Comparison of ENCODE assay signal across 22 cellular contexts in genomic region chr2:236740506-236740905, GRCh38.
"Had no signal": no experiment of that assay in that cellular context is flagged by ENCODE, and none has a peak within 500 bp of the region (broad histone marks: within the 10 kb centered on the region; RNA-seq: fewer than 3 reads in every experiment).

No MANE protein-coding gene starts in this region.

- ATAC-seq: esophagus mucosa; gastrocnemius medialis; left lung; naive thymus-derived CD8-positive, alpha-beta T cell; pancreas; right lobe of liver; stimulated activated naive B cell treated with anti-CD40 and anti-IgM and Interleukin-4, amounts not matched to agents 10 μg/mL and 1 μg/mL and 100 μg/mL, for 72 hours; stimulated activated naive CD8-positive, alpha-beta T cell treated with anti-CD3 and anti-CD28 coated beads, Interleukin-15, amount 100 ng/mL, for 72 hours had no signal

- H3K27me3 ChIP-seq: colonic mucosa, gastrocnemius medialis, pancreas, right lobe of liver, transverse colon had no signal

- H3K27ac ChIP-seq: colonic mucosa, epithelial cell of prostate, gastrocnemius medialis, left lung, pancreas, right lobe of liver, suprapubic skin, transverse colon had no signal

- H3K4me1 ChIP-seq: colonic mucosa, gastrocnemius medialis, pancreas had no signal

- FAIRE-seq: keratinocyte, pancreas, small intestine had no signal

- H3K9me3 ChIP-seq: colonic mucosa, gastrocnemius medialis, left lung, pancreas, right lobe of liver, suprapubic skin, transverse colon had no signal

- H3K4me3 ChIP-seq: colonic mucosa, gastrocnemius medialis, left lung, pancreas, right lobe of liver, suprapubic skin, transverse colon had no signal

- H3K36me3 ChIP-seq: colonic mucosa, gastrocnemius medialis, left lung, pancreas, right lobe of liver, suprapubic skin, transverse colon had no signal

- DNase-seq: colonic mucosa; effector CD8-positive, alpha-beta T cell; endodermal cell; foreskin fibroblast; gastrocnemius medialis; left lung; mesendoderm; naive thymus-derived CD8-positive, alpha-beta T cell; nephron progenitor cell; occipital lobe; pancreas; right lobe of liver; small intestine; stimulated activated CD4-positive, alpha-beta T cell treated with anti-CD3 and anti-CD28 coated beads, Interleukin-15, amount 100 ng/mL, for 24 hours; stimulated activated CD4-positive, alpha-beta T cell treated with anti-CD3 and anti-CD28 coated beads, Interleukin-2, amount 100 ng/mL, for 48 hours; stimulated activated naive B cell treated with anti-CD40 and anti-IgM and Interleukin-4, amounts not matched to agents 10 μg/mL and 1 μg/mL and 100 μg/mL, for 72 hours; stimulated activated naive CD8-positive, alpha-beta T cell treated with anti-CD3 and anti-CD28 coated beads, Interleukin-15, amount 100 ng/mL, for 72 hours; transverse colon had no signal
